Comparison of ENCODE assay signal across 21 cellular contexts in genomic region chr19:41161903-41162302, GRCh38. TPM values are rescaled to one million over a fixed set of nuclear protein-coding genes. Genes with fewer than 3 reads are reported as not detected.
DNase-seq lines count a peak whose midpoint lies in the region; ATAC-seq and TF ChIP-seq lines count a peak whose summit lies in the region.
"Had no signal": no experiment of that assay in that cellular context is flagged by ENCODE, and none has a peak within 500 bp of the region (broad histone marks: within the 10 kb centered on the region; RNA-seq: fewer than 3 reads in every experiment).

No MANE protein-coding gene starts in this region.

- H3K4me1 ChIP-seq in PC-9 (replicated peaks; ENCODE audit: insufficient read depth), result peaks cover 17% of the 10 kb centered on the region
- H3K4me1 ChIP-seq in left lung, result no peaks in the 10 kb centered on the region
- H3K4me1 ChIP-seq: sigmoid colon, vagina had no signal

- no peaks in the 10 kb centered on the region for H3K27me3 ChIP-seq in PC-9 (ENCODE audit: insufficient read depth, low read depth)
- no peaks in the 10 kb centered on the region for H3K27me3 ChIP-seq in left lung
- H3K27me3 ChIP-seq: sigmoid colon, vagina had no signal

- intact Hi-C loops in PC-9 (cut with micrococcal nuclease; ENCODE audit: unreplicated experiment) (no loop called here), left lung (cut with DNase I) (no loop called here)

- H3K4me2 ChIP-seq in PC-9, result no peak overlapping the region

- H3K9me3 ChIP-seq in PC-9 (ENCODE audit: insufficient read depth, low read depth), result no peaks in the 10 kb centered on the region
- no peaks in the 10 kb centered on the region for H3K9me3 ChIP-seq in left lung
- H3K9me3 ChIP-seq: sigmoid colon, vagina had no signal

- no peak overlapping the region for H3K4me3 ChIP-seq in PC-9
- H3K4me3 ChIP-seq in fibroblast of mammary gland (ENCODE audit: control insufficient read depth, low read depth, low read length), result no peak overlapping the region
- no peak overlapping the region for H3K4me3 ChIP-seq in left lung
- H3K4me3 ChIP-seq: sigmoid colon, vagina had no signal

- DNase-seq in PC-9 (no peak), fibroblast of mammary gland (ENCODE audit: low read depth) (no peak), left lung (no peak), glutamatergic neuron (no peak), Ammon's horn (ENCODE audit: low spot score) (no peak)
- DNase-seq: activated CD4-positive, alpha-beta memory T cell treated with anti-CD3 and anti-CD28 coated beads for 36 hours; anterior cingulate cortex; GDM1; NCI-H2081 treated with DMSO at 0.1 percent for 48 hours; sigmoid colon; stimulated activated CD4-positive, alpha-beta T cell treated with anti-CD3 and anti-CD28 coated beads, Interleukin-4, amount 100 ng/mL, for 24 hours had no signal

- H3F3A ChIP-seq in PC-9 (ENCODE audit: insufficient read depth, low read depth), result peaks cover 7% of the 10 kb centered on the region

- H3K27ac ChIP-seq in C4-2B, result no peak overlapping the region
- H3K27ac ChIP-seq in PC-9, result no peak overlapping the region
- no peak overlapping the region for H3K27ac ChIP-seq in left lung
- H3K27ac ChIP-seq: sigmoid colon, vagina had no signal

- TF ChIP-seq CTCF in C4-2B (conservative IDR thresholded peaks at IDR 0.05) (peak; percentile 29; the same call in 1 of the 2 replicates), GM12873 (IDR thresholded peaks at IDR 0.05; ENCODE audit: insufficient read depth, low read depth, low read length, missing control alignments) (peak; percentile 22), PC-9 (conservative IDR thresholded peaks at IDR 0.05) (peak; percentile 40; the same call in 1 of the 2 replicates), fibroblast of mammary gland (conservative IDR thresholded peaks at IDR 0.05; ENCODE audit: control insufficient read depth, insufficient read depth, low read depth, low read length) (peak; percentile 7), left lung (IDR thresholded peaks at IDR 0.05) (no peak), glutamatergic neuron (IDR thresholded peaks at IDR 0.05; ENCODE audit: partially characterized antibody, unreplicated experiment) (no peak)

- POLR2A ChIA-PET in PC-9 (lab: Charles Lee; ENCODE audit: unreplicated experiment), result no interaction called here

- CTCF ChIA-PET in PC-9 (lab: Charles Lee), result interaction anchor here (0.7 kb wide), 1 partner anchor 40 kb away, joined by 3 read pairs; no protein-coding TSS in a partner anchor

- no peak for ATAC-seq in left lung
- ATAC-seq in GM18858 (IDR thresholded peaks at IDR 0.05; ENCODE audit: unreplicated experiment), result no peak
- ATAC-seq: activated T-helper 17 cell treated with anti-CD3 and anti-CD28 coated beads, Interleukin-2, amount 50 U/mL, for 72 hours; stimulated activated effector memory CD8-positive, alpha-beta T cell treated with anti-CD3 and anti-CD28 coated beads, Interleukin-12 subunit alpha, Interleukin-12 subunit beta, amount 100 ng/mL, for 72 hours had no signal

- no TSS peak for BruUV-seq in PC-9 (replicated peaks; lab: Mats Ljungman, UMichigan)

- H2AFZ ChIP-seq in PC-9, result no peak overlapping the region

- H3K4me3 Mint-ChIP-seq in glutamatergic neuron (ENCODE audit: unreplicated experiment), result no peak overlapping the region
- H3K4me3 Mint-ChIP-seq: activated CD4-positive, alpha-beta memory T cell treated with anti-CD3 and anti-CD28 coated beads for 36 hours; activated T-helper 17 cell treated with anti-CD3 and anti-CD28 coated beads, Interleukin-2, amount 50 U/mL, for 72 hours; dendritic cell treated with granulocyte-macrophage colony-stimulating factor and Interleukin-4, amounts not matched to agents 40 ng/mL and 50 ng/mL, for 4 days; stimulated activated effector memory CD8-positive, alpha-beta T cell treated with anti-CD3 and anti-CD28 coated beads, Interleukin-12 subunit alpha, Interleukin-12 subunit beta, amount 100 ng/mL, for 72 hours; T-helper 2 cell treated with Interferon-gamma antibody and Interleukin-4, amounts not matched to agents 5 μg/mL and 100 μg/mL, for 36 hours had no signal

- H3K36me3 Mint-ChIP-seq in glutamatergic neuron (ENCODE audit: unreplicated experiment), result no peaks in the 10 kb centered on the region
- H3K36me3 Mint-ChIP-seq: activated CD4-positive, alpha-beta memory T cell treated with anti-CD3 and anti-CD28 coated beads for 36 hours; stimulated activated effector memory CD8-positive, alpha-beta T cell treated with anti-CD3 and anti-CD28 coated beads, Interleukin-12 subunit alpha, Interleukin-12 subunit beta, amount 100 ng/mL, for 72 hours had no signal

- no peaks in the 10 kb centered on the region for H4K20me1 ChIP-seq in PC-9 (ENCODE audit: insufficient read depth)

- H3K9me3 Mint-ChIP-seq in glutamatergic neuron (ENCODE audit: unreplicated experiment), result no peaks in the 10 kb centered on the region
- H3K9me3 Mint-ChIP-seq: activated CD4-positive, alpha-beta memory T cell treated with anti-CD3 and anti-CD28 coated beads for 36 hours; activated T-helper 17 cell treated with anti-CD3 and anti-CD28 coated beads, Interleukin-2, amount 50 U/mL, for 72 hours; dendritic cell treated with granulocyte-macrophage colony-stimulating factor and Interleukin-4, amounts not matched to agents 40 ng/mL and 50 ng/mL, for 4 days; stimulated activated effector memory CD8-positive, alpha-beta T cell treated with anti-CD3 and anti-CD28 coated beads, Interleukin-12 subunit alpha, Interleukin-12 subunit beta, amount 100 ng/mL, for 72 hours; T-helper 2 cell treated with Interferon-gamma antibody and Interleukin-4, amounts not matched to agents 5 μg/mL and 100 μg/mL, for 36 hours had no signal

- H3K4me1 Mint-ChIP-seq in glutamatergic neuron (ENCODE audit: low read depth, unreplicated experiment), result no peaks in the 10 kb centered on the region
- H3K4me1 Mint-ChIP-seq: activated T-helper 17 cell treated with anti-CD3 and anti-CD28 coated beads, Interleukin-2, amount 50 U/mL, for 72 hours; stimulated activated effector memory CD8-positive, alpha-beta T cell treated with anti-CD3 and anti-CD28 coated beads, Interleukin-12 subunit alpha, Interleukin-12 subunit beta, amount 100 ng/mL, for 72 hours had no signal

- no peaks in the 10 kb centered on the region for H3K9me2 ChIP-seq in PC-9 (ENCODE audit: insufficient read depth)

- no peaks in the 10 kb centered on the region for H3K79me2 ChIP-seq in PC-9 (ENCODE audit: low read depth)

- H3K27me3 Mint-ChIP-seq in glutamatergic neuron (ENCODE audit: unreplicated experiment), result no peaks in the 10 kb centered on the region
- H3K27me3 Mint-ChIP-seq: activated CD4-positive, alpha-beta memory T cell treated with anti-CD3 and anti-CD28 coated beads for 36 hours; activated T-helper 17 cell treated with anti-CD3 and anti-CD28 coated beads, Interleukin-2, amount 50 U/mL, for 72 hours; dendritic cell treated with granulocyte-macrophage colony-stimulating factor and Interleukin-4, amounts not matched to agents 40 ng/mL and 50 ng/mL, for 4 days had no signal

- no peak overlapping the region for H3K27ac Mint-ChIP-seq in glutamatergic neuron (ENCODE audit: unreplicated experiment)
- H3K27ac Mint-ChIP-seq: activated CD4-positive, alpha-beta memory T cell treated with anti-CD3 and anti-CD28 coated beads for 36 hours; activated T-helper 17 cell treated with anti-CD3 and anti-CD28 coated beads, Interleukin-2, amount 50 U/mL, for 72 hours; dendritic cell treated with granulocyte-macrophage colony-stimulating factor and Interleukin-4, amounts not matched to agents 40 ng/mL and 50 ng/mL, for 4 days; stimulated activated effector memory CD8-positive, alpha-beta T cell treated with anti-CD3 and anti-CD28 coated beads, Interleukin-12 subunit alpha, Interleukin-12 subunit beta, amount 100 ng/mL, for 72 hours; T-helper 2 cell treated with Interferon-gamma antibody and Interleukin-4, amounts not matched to agents 5 μg/mL and 100 μg/mL, for 36 hours had no signal

- H3K36me3 ChIP-seq in PC-9 (ENCODE audit: low read depth) (no peaks in the 10 kb centered on the region), left lung (no peaks in the 10 kb centered on the region)
- H3K36me3 ChIP-seq: sigmoid colon, vagina had no signal

RNA-seq across cellular contexts. Expression of gene CYP2S1, which starts 31.1 kb away (rescaled TPM):
- total RNA-seq in PC-9 (2021) (6.8 and 14.9 TPM in 2 replicates), left lung (10 to 100 TPM; 12.5 to 22.5 TPM), glutamatergic neuron (ENCODE audit: unreplicated experiment) (6.0 TPM)
- total RNA-seq: lung microvascular endothelial cell had no signal

RNA-seq across cellular contexts. Expression of gene CYP2F1, which starts 47.7 kb away (rescaled TPM):
- total RNA-seq in PC-9 (2021) (not detected in 2 replicates), left lung (1 to 10 TPM in 1 of 2 donors, not detected in 1; 1.0 TPM), glutamatergic neuron (ENCODE audit: unreplicated experiment) (not detected)
- total RNA-seq: activated CD4-positive, alpha-beta memory T cell treated with anti-CD3 and anti-CD28 coated beads for 36 hours; H4; lung microvascular endothelial cell; sigmoid colon; vagina had no signal

RNA-seq across cellular contexts. Expression of gene AXL, which starts 57.1 kb away (rescaled TPM):
- total RNA-seq in PC-9 (2021) (236 and 271 TPM in 2 replicates), left lung (10 to 100 TPM; 35.2 to 48.2 TPM), glutamatergic neuron (ENCODE audit: unreplicated experiment) (not detected)

Comparison
In these comparisons a context has a peak if more than half of its experiments do, and no peak if none do; other contexts are left out.
1. CTCF ChIP-seq: peak in C4-2B (single experiment), GM12873 (single experiment), PC-9 (single experiment) and fibroblast of mammary gland (single experiment); none in left lung (0 of 2) and glutamatergic neuron (single experiment).
2. RNA of gene AXL, which starts 57.1 kb away (total RNA-seq): 236 to 271 TPM in PC-9 and 35.2 to 48.2 TPM in left lung; not detected in glutamatergic neuron (single experiment); every median in the first group is over 10 times any median in the second.